ENCODE assay signal across 11 cellular contexts in genomic region chr11:12189543-12190235, GRCh38.
DNase-seq lines count a peak whose midpoint lies in the region; ATAC-seq and TF ChIP-seq lines count a peak whose summit lies in the region.
"Had no signal": no experiment of that assay in that cellular context is flagged by ENCODE, and none has a peak within 500 bp of the region (broad histone marks: within the 10 kb centered on the region; RNA-seq: fewer than 3 reads in every experiment).

No MANE protein-coding gene starts in this region.

- no peak for ATAC-seq in aorta (ENCODE audit: low FRiP score)
- no peak for ATAC-seq in HG02884 (IDR thresholded peaks at IDR 0.05; ENCODE audit: unreplicated experiment)
- ATAC-seq in HG03280 (IDR thresholded peaks at IDR 0.05; ENCODE audit: unreplicated experiment) = no peak

- H3K27me3 ChIP-seq in aorta (ENCODE audit: control insufficient read depth in 1 of 2, insufficient read depth in 2 of 2, low read length in 1 of 2) = no peaks in the 10 kb centered on the region
- H3K27me3 ChIP-seq: BLaER1 had no signal

- DNase-seq in stimulated activated CD4-positive, alpha-beta T cell treated with anti-CD3 and anti-CD28 coated beads, Interleukin-2, amount 100 ng/mL, for 24 hours = peak; percentile 32 to 45
- DNase-seq in stimulated activated CD4-positive, alpha-beta T cell treated with anti-CD3 and anti-CD28 coated beads, Interleukin-2, amount 100 ng/mL, for 48 hours = no peak
- DNase-seq in T-helper 22 cell (ENCODE audit: low read depth) (peak; percentile 61), coronary artery (ENCODE audit: low spot score) (peak; percentile 73), aorta (peak; percentile 71 to 83), H4 (ENCODE audit: low spot score) (no peak)
- DNase-seq: NCI-H1092 had no signal

- intact Hi-C loops in aorta (cut with DNase I) = no loop called here

- WGBS in aorta, 2 donors = 22 to 31% methylated on average over 8 of the region's 8 CpGs

- peak overlapping the region; percentile 40 to 63 for H3K27ac ChIP-seq in coronary artery
- peak overlapping the region; percentile 32 to 88 for H3K27ac ChIP-seq in aorta (ENCODE audit: low read depth in 1 of 2, low read length in 2 of 2)
- H3K27ac ChIP-seq: BLaER1, parathyroid adenoma had no signal

- TF ChIP-seq CTCF in coronary artery (IDR thresholded peaks at IDR 0.05) = no peak

- no peaks in the 10 kb centered on the region for H3K9me3 ChIP-seq in aorta (ENCODE audit: control insufficient read depth, low read length)
- H3K9me3 ChIP-seq: BLaER1 had no signal

- peaks cover 10 to 21% of the 10 kb centered on the region in 2 donors for H3K4me1 ChIP-seq in aorta (ENCODE audit: control insufficient read depth in 1 of 2, insufficient read depth in 2 of 2, low read length in 2 of 2)
- H3K4me1 ChIP-seq: parathyroid adenoma had no signal

- no peak overlapping the region for H3K4me3 ChIP-seq in coronary artery
- no peak overlapping the region for H3K4me3 ChIP-seq in aorta (ENCODE audit: low read length in 2 of 2)
- H3K4me3 ChIP-seq: BLaER1 had no signal

- peaks cover 2 to 4% of the 10 kb centered on the region in 2 donors for H3K36me3 ChIP-seq in aorta (ENCODE audit: control insufficient read depth in 1 of 2, insufficient read depth in 2 of 2, low read length in 1 of 2)
- H3K36me3 ChIP-seq: BLaER1 had no signal

Comparison
In these comparisons a context has a peak if more than half of its experiments do, and no peak if none do; other contexts are left out.
1. DNase-seq: peak in stimulated activated CD4-positive, alpha-beta T cell treated with anti-CD3 and anti-CD28 coated beads, Interleukin-2, amount 100 ng/mL, for 24 hours (2 of 2), T-helper 22 cell (single experiment), coronary artery (single experiment) and aorta (2 of 2); none in stimulated activated CD4-positive, alpha-beta T cell treated with anti-CD3 and anti-CD28 coated beads, Interleukin-2, amount 100 ng/mL, for 48 hours (0 of 2) and H4 (single experiment).